ENCODE assay signal across 19 cellular contexts in the genomic region with DNA sequence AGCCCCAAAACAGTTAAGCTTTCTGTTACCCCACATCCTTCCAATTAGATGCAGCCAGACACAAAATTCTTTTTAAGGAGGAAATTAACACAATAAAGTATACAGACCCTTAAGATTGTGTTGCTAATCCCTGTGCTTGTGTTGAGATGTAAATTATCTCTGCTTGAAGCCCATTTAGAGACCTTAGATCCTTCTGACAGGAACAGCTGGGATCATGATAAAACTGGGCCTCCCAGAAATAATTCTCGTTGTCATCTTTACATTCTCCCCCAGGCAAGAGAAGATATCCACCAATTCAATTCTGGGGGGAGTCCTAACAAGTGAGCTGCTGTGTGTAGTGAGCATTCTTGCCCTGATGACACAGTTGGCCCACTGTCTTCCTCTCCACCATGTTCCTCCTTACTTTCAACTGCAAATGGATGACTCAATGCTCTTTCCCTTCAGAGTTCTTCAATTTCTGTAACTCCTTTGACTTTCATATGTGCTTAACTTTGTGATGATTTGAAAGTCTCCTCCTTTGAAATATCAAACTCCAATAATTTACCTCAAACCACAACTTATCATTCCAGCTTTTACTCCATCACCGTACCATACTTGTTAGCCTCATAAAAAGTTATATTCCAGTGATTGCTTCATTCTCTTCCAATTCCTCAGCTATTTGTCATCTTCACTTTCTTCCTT.
DNase-seq lines count a peak whose midpoint lies in the region; ATAC-seq and TF ChIP-seq lines count a peak whose summit lies in the region.
"Had no signal": no experiment of that assay in that cellular context is flagged by ENCODE, and none has a peak within 500 bp of the region (broad histone marks: within the 10 kb centered on the region; RNA-seq: fewer than 3 reads in every experiment).

No MANE protein-coding gene starts in this region.

- no peaks in the 10 kb centered on the region for H3K79me2 ChIP-seq in GM23248 (ENCODE audit: insufficient read depth)
- H3K79me2 ChIP-seq in neural progenitor cell (ENCODE audit: low read depth), result no peaks in the 10 kb centered on the region

- no peaks in the 10 kb centered on the region for H4K20me1 ChIP-seq in GM23248 (ENCODE audit: insufficient read depth)
- no peaks in the 10 kb centered on the region for H4K20me1 ChIP-seq in neural progenitor cell (ENCODE audit: low read depth)

- H3K4me2 ChIP-seq in GM23248 (ENCODE audit: unreplicated experiment) (no peak overlapping the region), neural progenitor cell (no peak overlapping the region)

- CTCF ChIA-PET in CD8-positive, alpha-beta T cell (lab: Charles Lee), result interaction anchor here (0.6 kb wide), 1 partner anchor 1439 kb away, joined by 3 read pairs; no protein-coding TSS in a partner anchor

- H3K36me3 ChIP-seq in GM23248 (ENCODE audit: low read depth), result no peaks in the 10 kb centered on the region
- no peaks in the 10 kb centered on the region for H3K36me3 ChIP-seq in neural progenitor cell
- H3K36me3 ChIP-seq in CD8-positive, alpha-beta T cell (ENCODE audit: insufficient read depth, low read length), result no peaks in the 10 kb centered on the region
- no peaks in the 10 kb centered on the region for H3K36me3 ChIP-seq in left lung
- H3K36me3 ChIP-seq: BE2C, lower lobe of right lung, prostate gland had no signal

- POLR2A ChIA-PET in CD8-positive, alpha-beta T cell (lab: Charles Lee), result no interaction called here

- intact Hi-C loops in CD8-positive, alpha-beta T cell (cut with DNase I, micrococcal nuclease), result no loop called here
- intact Hi-C loops in left lung (cut with DNase I), result no loop called here

- H3K27ac ChIP-seq in GM23248, result no peak overlapping the region
- no peak overlapping the region for H3K27ac ChIP-seq in neural progenitor cell
- no peak overlapping the region for H3K27ac ChIP-seq in CD8-positive, alpha-beta T cell (ENCODE audit: low read depth, low read length)
- no peak overlapping the region for H3K27ac ChIP-seq in left lung
- H3K27ac ChIP-seq: lower lobe of right lung, prostate gland had no signal

- H3K27ac Mint-ChIP-seq in neural progenitor cell, result peak overlapping the region; percentile 0
- no peak overlapping the region for H3K27ac Mint-ChIP-seq in CD8-positive, alpha-beta T cell
- H3K27ac Mint-ChIP-seq: activated CD4-positive, alpha-beta T cell treated with anti-CD3 and anti-CD28 coated beads for 36 hours; activated naive CD4-positive, alpha-beta T cell treated with anti-CD3 and anti-CD28 coated beads, Interleukin-2, amount 50 U/mL, for 24 hours; IgD-negative memory B cell; natural killer cell treated with Interleukin-12 subunit alpha and Interleukin-12 subunit beta and Interleukin-15 and Interleukin-18, amount 100 ng/mL, for 72 hours had no signal

- H3F3A ChIP-seq in GM23248 (ENCODE audit: insufficient read depth), result peaks cover 5% of the 10 kb centered on the region; the same call in 1 of the 2 replicates
- H3F3A ChIP-seq in neural progenitor cell (ENCODE audit: low read depth), result no peaks in the 10 kb centered on the region

- H2AFZ ChIP-seq in GM23248 (no peak overlapping the region), neural progenitor cell (replicated peaks) (no peak overlapping the region)

- in situ Hi-C loops in GM23248 (cut with MboI), result no loop called here

- H3K9me3 Mint-ChIP-seq in neural progenitor cell, result peaks cover 8% of the 10 kb centered on the region
- H3K9me3 Mint-ChIP-seq in CD8-positive, alpha-beta T cell, result peaks cover 2% of the 10 kb centered on the region
- H3K9me3 Mint-ChIP-seq: activated naive CD4-positive, alpha-beta T cell treated with anti-CD3 and anti-CD28 coated beads, Interleukin-2, amount 50 U/mL, for 24 hours had no signal

- H3K4me3 ChIP-seq in GM23248 (no peak overlapping the region), epithelial cell of esophagus (ENCODE audit: low read length) (no peak overlapping the region), neural progenitor cell (no peak overlapping the region), left lung (no peak overlapping the region)
- H3K4me3 ChIP-seq in CD8-positive, alpha-beta T cell (ENCODE audit: low read depth, low read length), result no peak overlapping the region
- H3K4me3 ChIP-seq: lower lobe of right lung, prostate gland had no signal

- H3K27me3 Mint-ChIP-seq in neural progenitor cell (ENCODE audit: insufficient read depth, low read depth), result no peaks in the 10 kb centered on the region
- no peaks in the 10 kb centered on the region for H3K27me3 Mint-ChIP-seq in CD8-positive, alpha-beta T cell (ENCODE audit: low read depth)
- H3K27me3 Mint-ChIP-seq: activated naive CD4-positive, alpha-beta T cell treated with anti-CD3 and anti-CD28 coated beads, Interleukin-2, amount 50 U/mL, for 24 hours; IgD-negative memory B cell; natural killer cell treated with Interleukin-12 subunit alpha and Interleukin-12 subunit beta and Interleukin-15 and Interleukin-18, amount 100 ng/mL, for 72 hours had no signal

- H3K36me3 Mint-ChIP-seq in neural progenitor cell, result no peaks in the 10 kb centered on the region
- no peaks in the 10 kb centered on the region for H3K36me3 Mint-ChIP-seq in CD8-positive, alpha-beta T cell
- H3K36me3 Mint-ChIP-seq: activated naive CD4-positive, alpha-beta T cell treated with anti-CD3 and anti-CD28 coated beads, Interleukin-2, amount 50 U/mL, for 24 hours; IgD-negative memory B cell; natural killer cell treated with Interleukin-12 subunit alpha and Interleukin-12 subunit beta and Interleukin-15 and Interleukin-18, amount 100 ng/mL, for 72 hours had no signal

- TF ChIP-seq CTCF in epithelial cell of esophagus (IDR thresholded peaks at IDR 0.05; ENCODE audit: insufficient read depth, low read depth, low read length, missing control alignments), result no peak
- no peak for TF ChIP-seq CTCF in neural progenitor cell (IDR thresholded peaks at IDR 0.05)
- TF ChIP-seq CTCF in CD8-positive, alpha-beta T cell (IDR thresholded peaks at IDR 0.05), result no peak
- no peak for TF ChIP-seq CTCF in left lung (IDR thresholded peaks at IDR 0.05)

- H3K9ac ChIP-seq in GM23248 (no peak overlapping the region), neural progenitor cell (no peak overlapping the region)

- H3K9me3 ChIP-seq in GM23248 (ENCODE audit: low read depth) (no peaks in the 10 kb centered on the region), neural progenitor cell (ENCODE audit: low read depth) (no peaks in the 10 kb centered on the region), left lung (no peaks in the 10 kb centered on the region)
- no peaks in the 10 kb centered on the region for H3K9me3 ChIP-seq in CD8-positive, alpha-beta T cell (ENCODE audit: low read length)
- H3K9me3 ChIP-seq: BE2C, lower lobe of right lung, prostate gland had no signal

- DNase-seq in GM23248 (peak; percentile 25), NCI-H226 (peak; percentile 51), epithelial cell of esophagus (ENCODE audit: low read depth) (peak; percentile 18), neural progenitor cell (ENCODE audit: low spot score) (no peak), AG08395 (ENCODE audit: low spot score) (no peak), left lung (no peak)
- DNase-seq in CD8-positive, alpha-beta T cell, result no peak
- DNase-seq: activated CD4-positive, alpha-beta T cell treated with anti-CD3 and anti-CD28 coated beads for 36 hours; BE2C; DMS79 treated with DMSO at 0.1 percent for 48 hours; lower lobe of right lung; NCI-H1092 treated with DMSO at 0.1 percent for 48 hours; SHP77 treated with DMSO at 0.1 percent for 48 hours; stimulated activated CD4-positive, alpha-beta T cell treated with anti-CD3 and anti-CD28 coated beads, Interleukin-12 subunit alpha, Interleukin-12 subunit beta, amount 100 ng/mL, for 4 hours; T1000 had no signal

- no peak for ATAC-seq in CD8-positive, alpha-beta T cell
- no peak for ATAC-seq in left lung
- ATAC-seq: activated CD4-positive, alpha-beta T cell treated with anti-CD3 and anti-CD28 coated beads for 36 hours; lower lobe of right lung; natural killer cell treated with Interleukin-12 subunit alpha and Interleukin-12 subunit beta and Interleukin-15 and Interleukin-18, amount 100 ng/mL, for 72 hours had no signal

- H3K27me3 ChIP-seq in GM23248 (replicated peaks; ENCODE audit: insufficient read depth), result no peaks in the 10 kb centered on the region
- H3K27me3 ChIP-seq in neural progenitor cell, result no peaks in the 10 kb centered on the region
- no peaks in the 10 kb centered on the region for H3K27me3 ChIP-seq in CD8-positive, alpha-beta T cell (ENCODE audit: insufficient read depth, low read length)
- H3K27me3 ChIP-seq in left lung, result no peaks in the 10 kb centered on the region
- H3K27me3 ChIP-seq: BE2C had no signal

- H3K4me1 ChIP-seq in GM23248 (ENCODE audit: insufficient read depth) (peaks cover 13% of the 10 kb centered on the region), neural progenitor cell (no peaks in the 10 kb centered on the region), left lung (peaks cover 0 to 2% of the 10 kb centered on the region in 2 donors)
- no peaks in the 10 kb centered on the region for H3K4me1 ChIP-seq in CD8-positive, alpha-beta T cell (ENCODE audit: insufficient read depth, low read length)
- H3K4me1 ChIP-seq: BE2C, lower lobe of right lung, prostate gland had no signal

- H3K4me1 Mint-ChIP-seq in neural progenitor cell, result peaks cover 3% of the 10 kb centered on the region
- H3K4me1 Mint-ChIP-seq in CD8-positive, alpha-beta T cell (ENCODE audit: low read depth), result no peaks in the 10 kb centered on the region
- H3K4me1 Mint-ChIP-seq: activated naive CD4-positive, alpha-beta T cell treated with anti-CD3 and anti-CD28 coated beads, Interleukin-2, amount 50 U/mL, for 24 hours; IgD-negative memory B cell had no signal

- no peak overlapping the region for H3K4me3 Mint-ChIP-seq in neural progenitor cell
- H3K4me3 Mint-ChIP-seq in CD8-positive, alpha-beta T cell, result no peak overlapping the region
- H3K4me3 Mint-ChIP-seq: activated CD4-positive, alpha-beta T cell treated with anti-CD3 and anti-CD28 coated beads for 36 hours; activated naive CD4-positive, alpha-beta T cell treated with anti-CD3 and anti-CD28 coated beads, Interleukin-2, amount 50 U/mL, for 24 hours; IgD-negative memory B cell; natural killer cell treated with Interleukin-12 subunit alpha and Interleukin-12 subunit beta and Interleukin-15 and Interleukin-18, amount 100 ng/mL, for 72 hours had no signal

- no peaks in the 10 kb centered on the region for H3K9me2 ChIP-seq in GM23248 (ENCODE audit: insufficient read depth)

- WGBS in GM23248 (ENCODE audit: low coverage in 1 of 2, low lambda C conversion rate in 2 of 2, missing lambda C conversion rate in 2 of 2), 2 experiments, result 43 to 49% methylated on average over 2 of the region's 2 CpGs

Comparison
In these comparisons a context has a peak if more than half of its experiments do, and no peak if none do; other contexts are left out.
1. DNase-seq: peak in GM23248 (single experiment), NCI-H226 (single experiment) and epithelial cell of esophagus (single experiment); none in neural progenitor cell (single experiment), CD8-positive, alpha-beta T cell (0 of 7), AG08395 (single experiment) and left lung (0 of 2).